1 cellular context compared by ENCODE assay signal in the genomic region with DNA sequence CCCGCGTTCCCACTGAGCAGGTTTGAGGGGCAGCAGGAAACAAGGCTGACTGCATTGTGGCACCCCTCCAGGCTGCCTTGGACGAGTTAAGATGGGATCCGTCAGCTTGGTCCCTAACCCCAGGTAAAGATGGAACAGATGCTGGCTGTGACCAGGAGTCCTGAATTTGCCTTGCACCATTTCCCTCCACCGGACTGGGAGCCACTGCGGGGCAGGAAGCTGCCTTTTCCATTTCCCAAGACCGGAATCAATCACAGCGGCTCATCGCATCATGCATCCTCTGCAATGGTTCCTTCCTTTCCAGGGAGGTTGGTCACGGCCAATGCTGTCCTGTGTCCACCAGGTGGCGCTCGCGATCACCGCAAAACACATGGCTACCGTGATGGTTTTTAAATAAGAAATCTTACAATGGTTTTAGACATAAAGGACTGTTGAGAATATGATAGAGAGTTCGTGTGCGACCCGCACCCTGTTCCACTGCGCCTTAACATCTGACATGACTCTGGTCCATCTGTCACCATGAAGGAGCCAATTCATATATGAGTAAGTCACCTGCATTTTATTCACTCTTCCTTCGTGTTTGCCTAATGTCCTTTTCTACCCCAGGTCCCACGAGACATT.
TF ChIP-seq lines count a peak whose summit lies in the region.

No MANE protein-coding gene starts in this region.

TF ChIP-seq in GM12878, 131 proteins besides CTCF, POLR2A, EP300 and RAD21 (continued from another document):
- TF ChIP-seq, protein P1, sequence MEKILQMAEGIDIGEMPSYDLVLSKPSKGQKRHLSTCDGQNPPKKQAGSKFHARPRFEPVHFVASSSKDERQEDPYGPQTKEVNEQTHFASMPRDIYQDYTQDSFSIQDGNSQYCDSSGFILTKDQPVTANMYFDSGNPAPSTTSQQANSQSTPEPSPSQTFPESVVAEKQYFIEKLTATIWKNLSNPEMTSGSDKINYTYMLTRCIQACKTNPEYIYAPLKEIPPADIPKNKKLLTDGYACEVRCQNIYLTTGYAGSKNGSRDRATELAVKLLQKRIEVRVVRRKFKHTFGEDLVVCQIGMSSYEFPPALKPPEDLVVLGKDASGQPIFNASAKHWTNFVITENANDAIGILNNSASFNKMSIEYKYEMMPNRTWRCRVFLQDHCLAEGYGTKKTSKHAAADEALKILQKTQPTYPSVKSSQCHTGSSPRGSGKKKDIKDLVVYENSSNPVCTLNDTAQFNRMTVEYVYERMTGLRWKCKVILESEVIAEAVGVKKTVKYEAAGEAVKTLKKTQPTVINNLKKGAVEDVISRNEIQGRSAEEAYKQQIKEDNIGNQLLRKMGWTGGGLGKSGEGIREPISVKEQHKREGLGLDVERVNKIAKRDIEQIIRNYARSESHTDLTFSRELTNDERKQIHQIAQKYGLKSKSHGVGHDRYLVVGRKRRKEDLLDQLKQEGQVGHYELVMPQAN (conservative IDR thresholded peaks at IDR 0.05): no peak; the same call in 1 of the 2 replicates
- peak; percentile 67 for TF ChIP-seq IKZF1 (conservative IDR thresholded peaks at IDR 0.05)
- no peak for TF ChIP-seq WRNIP1 (IDR thresholded peaks at IDR 0.05; ENCODE audit: borderline replicate concordance, low read depth, low read length)
- TF ChIP-seq, protein P2, sequence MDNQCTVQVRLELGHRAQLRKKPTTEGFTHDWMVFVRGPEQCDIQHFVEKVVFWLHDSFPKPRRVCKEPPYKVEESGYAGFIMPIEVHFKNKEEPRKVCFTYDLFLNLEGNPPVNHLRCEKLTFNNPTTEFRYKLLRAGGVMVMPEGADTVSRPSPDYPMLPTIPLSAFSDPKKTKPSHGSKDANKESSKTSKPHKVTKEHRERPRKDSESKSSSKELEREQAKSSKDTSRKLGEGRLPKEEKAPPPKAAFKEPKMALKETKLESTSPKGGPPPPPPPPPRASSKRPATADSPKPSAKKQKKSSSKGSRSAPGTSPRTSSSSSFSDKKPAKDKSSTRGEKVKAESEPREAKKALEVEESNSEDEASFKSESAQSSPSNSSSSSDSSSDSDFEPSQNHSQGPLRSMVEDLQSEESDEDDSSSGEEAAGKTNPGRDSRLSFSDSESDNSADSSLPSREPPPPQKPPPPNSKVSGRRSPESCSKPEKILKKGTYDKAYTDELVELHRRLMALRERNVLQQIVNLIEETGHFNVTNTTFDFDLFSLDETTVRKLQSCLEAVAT (IDR thresholded peaks at IDR 0.05): 0 out of 2 replicates have a peak, but pooled peaks have one; percentile 29
- TF ChIP-seq, protein P3, sequence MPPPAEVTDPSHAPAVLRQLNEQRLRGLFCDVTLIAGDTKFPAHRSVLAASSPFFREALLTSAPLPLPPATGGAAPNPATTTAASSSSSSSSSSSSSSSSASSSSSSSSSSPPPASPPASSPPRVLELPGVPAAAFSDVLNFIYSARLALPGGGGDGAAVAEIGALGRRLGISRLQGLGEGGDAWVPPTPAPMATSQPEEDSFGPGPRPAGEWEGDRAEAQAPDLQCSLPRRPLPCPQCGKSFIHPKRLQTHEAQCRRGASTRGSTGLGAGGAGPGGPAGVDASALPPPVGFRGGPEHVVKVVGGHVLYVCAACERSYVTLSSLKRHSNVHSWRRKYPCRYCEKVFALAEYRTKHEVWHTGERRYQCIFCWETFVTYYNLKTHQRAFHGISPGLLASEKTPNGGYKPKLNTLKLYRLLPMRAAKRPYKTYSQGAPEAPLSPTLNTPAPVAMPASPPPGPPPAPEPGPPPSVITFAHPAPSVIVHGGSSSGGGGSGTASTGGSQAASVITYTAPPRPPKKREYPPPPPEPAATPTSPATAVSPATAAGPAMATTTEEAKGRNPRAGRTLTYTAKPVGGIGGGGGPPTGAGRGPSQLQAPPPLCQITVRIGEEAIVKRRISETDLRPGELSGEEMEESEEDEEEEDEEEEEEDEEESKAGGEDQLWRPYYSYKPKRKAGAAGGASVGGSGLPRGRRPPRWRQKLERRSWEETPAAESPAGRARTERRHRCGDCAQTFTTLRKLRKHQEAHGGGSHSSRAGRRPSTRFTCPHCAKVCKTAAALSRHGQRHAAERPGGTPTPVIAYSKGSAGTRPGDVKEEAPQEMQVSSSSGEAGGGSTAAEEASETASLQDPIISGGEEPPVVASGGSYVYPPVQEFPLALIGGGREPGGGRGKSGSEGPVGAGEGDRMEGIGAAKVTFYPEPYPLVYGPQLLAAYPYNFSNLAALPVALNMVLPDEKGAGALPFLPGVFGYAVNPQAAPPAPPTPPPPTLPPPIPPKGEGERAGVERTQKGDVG (CRISPR knock-in tag; IDR thresholded peaks at IDR 0.05): no peak
